In the genomic region with DNA sequence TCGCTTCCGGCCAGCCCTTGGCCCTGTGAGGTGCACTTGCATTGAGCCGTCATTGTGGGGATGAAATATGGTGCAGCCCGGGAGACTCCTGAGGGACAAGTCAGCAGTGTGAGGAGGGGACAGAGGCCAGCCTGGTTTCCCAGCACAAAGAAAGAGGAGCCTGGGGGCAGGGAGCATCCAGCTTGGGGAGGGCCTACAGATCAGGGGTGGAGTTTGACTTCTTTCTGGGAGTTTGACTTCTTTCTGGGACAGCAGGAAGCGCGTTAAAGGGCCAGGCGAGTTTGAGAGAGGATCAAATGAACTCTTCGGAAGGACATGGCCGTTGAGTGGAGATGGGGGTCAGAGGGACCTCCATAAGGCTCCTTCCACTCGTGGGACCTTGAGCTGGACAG, we compare ENCODE assay signal across 12 cellular contexts.
DNase-seq lines count a peak whose midpoint lies in the region; ATAC-seq, FAIRE-seq and TF ChIP-seq lines count a peak whose summit lies in the region.
"Had no signal": no experiment of that assay in that cellular context is flagged by ENCODE, and none has a peak within 500 bp of the region (broad histone marks: within the 10 kb centered on the region; RNA-seq: fewer than 3 reads in every experiment).

No MANE protein-coding gene starts in this region.

- ATAC-seq in K562 (peak; percentile 24), GM18861 (IDR thresholded peaks at IDR 0.05; ENCODE audit: unreplicated experiment) (no peak), GM21367 (IDR thresholded peaks at IDR 0.05; ENCODE audit: unreplicated experiment) (no peak)

- H3K4me1 ChIP-seq in ACC112 (ENCODE audit: control insufficient read depth, insufficient read depth, low read length, unreplicated experiment) (peaks cover 44% of the 10 kb centered on the region), K562 (replicated peaks in 1 of 2; ENCODE audit: control insufficient read depth in 2 of 2, insufficient read depth in 2 of 2, low read length in 2 of 2) (peaks cover 0 to 12% of the 10 kb centered on the region in 2 experiments; a peak in 2 of 5 replicates), left ventricle myocardium inferior (peaks cover 47% of the 10 kb centered on the region)

- in situ Hi-C loops in K562 (cut with MboI) = no loop called here

- H3K36me3 Mint-ChIP-seq in osteocyte (ENCODE audit: unreplicated experiment) = no peaks in the 10 kb centered on the region
- no peaks in the 10 kb centered on the region for H3K36me3 Mint-ChIP-seq in activated T-helper 1 cell treated with anti-CD3 and anti-CD28 coated beads, Interleukin-12 subunit alpha, Interleukin-12 subunit beta, Interleukin-2, Interleukin-4 antibody, amounts not matched to agents 30 ng/mL and 10 ng/mL and 1 ng/mL, durations not matched to agents 14 hours and 24 hours and 36 hours (ENCODE audit: low read depth)

- peaks cover 6% of the 10 kb centered on the region for H3K9me3 Mint-ChIP-seq in osteocyte (ENCODE audit: unreplicated experiment)
- no peaks in the 10 kb centered on the region for H3K9me3 Mint-ChIP-seq in activated T-helper 1 cell treated with anti-CD3 and anti-CD28 coated beads, Interleukin-12 subunit alpha, Interleukin-12 subunit beta, Interleukin-2, Interleukin-4 antibody, amounts not matched to agents 30 ng/mL and 10 ng/mL and 1 ng/mL, durations not matched to agents 14 hours and 24 hours and 36 hours

- peak overlapping the region; percentile 68 for H2AFZ ChIP-seq in ACC112 (ENCODE audit: low read length, unreplicated experiment)
- peak overlapping the region; percentile 80 for H2AFZ ChIP-seq in K562 (ENCODE audit: low read depth, low read length)

- BruUV-seq in K562 (replicated peaks; lab: Mats Ljungman, UMichigan) = no TSS peak

- intact Hi-C loops in K562 (cut with micrococcal nuclease) (loop anchor here (5.0 kb wide), 1 partner anchor 104 kb away; no protein-coding TSS in a partner anchor), left ventricle myocardium inferior (cut with micrococcal nuclease) (no loop called here)
- intact Hi-C loops in activated T-helper 1 cell treated with anti-CD3 and anti-CD28 coated beads, Interleukin-12 subunit alpha, Interleukin-12 subunit beta, Interleukin-2, Interleukin-4 antibody, amounts not matched to agents 30 ng/mL and 10 ng/mL and 1 ng/mL, durations not matched to agents 14 hours and 24 hours and 36 hours (cut with micrococcal nuclease) = no loop called here

- H3K9me3 ChIP-seq in K562 (replicated peaks; ENCODE audit: control insufficient read depth, insufficient read depth, low read depth, low read length) (no peaks in the 10 kb centered on the region), left ventricle myocardium inferior (replicated peaks) (no peaks in the 10 kb centered on the region)

- no peak overlapping the region for H3K4me3 ChIP-seq in ACC112 (ENCODE audit: low read depth, low read length)
- H3K4me3 ChIP-seq in K562 = no peak overlapping the region
- H3K4me3 ChIP-seq in left ventricle myocardium inferior = peak overlapping the region; percentile 18

- no peak for TF ChIP-seq EP300 in K562 (IDR thresholded peaks at IDR 0.05; ENCODE audit: low read length)

- H3K27me3 ChIP-seq in ACC112 (ENCODE audit: insufficient read depth, low read length) (no peaks in the 10 kb centered on the region), K562 (ENCODE audit: control insufficient read depth in 2 of 2, insufficient read depth in 2 of 2, low read length in 2 of 2) (no peaks in the 10 kb centered on the region), left ventricle myocardium inferior (ENCODE audit: low read depth) (no peaks in the 10 kb centered on the region)

- 52% methylated on average over 10 of the region's 10 CpGs for WGBS in K562 (ENCODE audit: insufficient coverage, low coverage, missing lambda C conversion rate)

- no peak overlapping the region for H3K4me2 ChIP-seq in K562 (ENCODE audit: insufficient read depth, low read length)

- no peak for DNase-seq in K562 (ENCODE audit: extremely low read depth in 1 of 4, low spot score in 3 of 4)
- DNase-seq in left ventricle myocardium inferior = peak; percentile 68
- DNase-seq in osteocyte (ENCODE audit: extremely low spot score, unreplicated experiment) = no peak
- no peak for DNase-seq in stimulated activated CD4-positive, alpha-beta T cell treated with anti-CD3 and anti-CD28 coated beads, Interleukin-12 subunit alpha, Interleukin-12 subunit beta, amount 100 ng/mL, for 4 hours
- no peak for DNase-seq in activated T-helper 1 cell treated with anti-CD3 and anti-CD28 coated beads, Interleukin-12 subunit alpha, Interleukin-12 subunit beta, Interleukin-2, Interleukin-4 antibody, amounts not matched to agents 30 ng/mL and 10 ng/mL and 1 ng/mL, durations not matched to agents 14 hours and 24 hours and 36 hours (ENCODE audit: low spot score)
- DNase-seq: activated T-cell treated with anti-CD3 and anti-CD28 coated beads for 4 hours; NCI-H524 treated with DMSO at 0.1 percent for 48 hours; stimulated activated CD4-positive, alpha-beta T cell treated with anti-CD3 and anti-CD28 coated beads, Interleukin-2, amount 100 ng/mL, for 24 hours had no signal

- no peak overlapping the region for H3K9ac ChIP-seq in K562 (ENCODE audit: insufficient read depth in 1 of 2, low read depth in 2 of 2, low read length in 2 of 2)

- TF ChIP-seq POLR2A in K562 (conservative IDR thresholded peaks at IDR 0.05) = no peak

- no peaks in the 10 kb centered on the region for H3K9me1 ChIP-seq in K562 (ENCODE audit: control insufficient read depth, insufficient read depth, low read length)

- H3K4me3 Mint-ChIP-seq in osteocyte (ENCODE audit: unreplicated experiment) = no peak overlapping the region
- H3K4me3 Mint-ChIP-seq in activated T-helper 1 cell treated with anti-CD3 and anti-CD28 coated beads, Interleukin-12 subunit alpha, Interleukin-12 subunit beta, Interleukin-2, Interleukin-4 antibody, amounts not matched to agents 30 ng/mL and 10 ng/mL and 1 ng/mL, durations not matched to agents 14 hours and 24 hours and 36 hours = no peak overlapping the region

- CTCF ChIA-PET in K562 (lab: Yijun Ruan, JAX; ENCODE audit: low intra/inter-chr PET ratio) = no interaction called here

- H3K4me1 Mint-ChIP-seq in osteocyte (ENCODE audit: unreplicated experiment) = peaks cover 68% of the 10 kb centered on the region
- peaks cover 5% of the 10 kb centered on the region for H3K4me1 Mint-ChIP-seq in activated T-helper 1 cell treated with anti-CD3 and anti-CD28 coated beads, Interleukin-12 subunit alpha, Interleukin-12 subunit beta, Interleukin-2, Interleukin-4 antibody, amounts not matched to agents 30 ng/mL and 10 ng/mL and 1 ng/mL, durations not matched to agents 14 hours and 24 hours and 36 hours (ENCODE audit: low read depth)

- H3K79me2 ChIP-seq in ACC112 (ENCODE audit: control insufficient read depth, insufficient read depth, low read length, unreplicated experiment) (no peaks in the 10 kb centered on the region), K562 (ENCODE audit: control insufficient read depth, insufficient read depth, low read length) (no peaks in the 10 kb centered on the region)

- no peaks in the 10 kb centered on the region for H4K20me1 ChIP-seq in K562 (replicated peaks; ENCODE audit: control insufficient read depth, insufficient read depth, low read length)

- TF ChIP-seq RAD21 in K562 (CRISPR knock-in tag; conservative IDR thresholded peaks at IDR 0.05 in 1 of 2, IDR thresholded peaks at IDR 0.05 in 1 of 2) = no peak

- TF ChIP-seq CTCF in K562 (IDR thresholded peaks at IDR 0.05 in 2 of 3, conservative IDR thresholded peaks at IDR 0.05 in 1 of 3; ENCODE audit: insufficient read depth in 2 of 3, low read depth in 1 of 3, low read length in 3 of 3) (no peak), left ventricle myocardium inferior (IDR thresholded peaks at IDR 0.05; ENCODE audit: borderline replicate concordance) (no peak), osteocyte (IDR thresholded peaks at IDR 0.05) (no peak)

- H3K27ac ChIP-seq in ACC112 (ENCODE audit: low read depth, low read length) = peak overlapping the region; percentile 71
- no peak overlapping the region for H3K27ac ChIP-seq in K562 (ENCODE audit: extremely low read depth, low read depth, low read length)
- H3K27ac ChIP-seq in left ventricle myocardium inferior (replicated peaks) = peak overlapping the region; percentile 86

- H3K27me3 Mint-ChIP-seq in osteocyte (ENCODE audit: unreplicated experiment) = no peaks in the 10 kb centered on the region
- H3K27me3 Mint-ChIP-seq in activated T-helper 1 cell treated with anti-CD3 and anti-CD28 coated beads, Interleukin-12 subunit alpha, Interleukin-12 subunit beta, Interleukin-2, Interleukin-4 antibody, amounts not matched to agents 30 ng/mL and 10 ng/mL and 1 ng/mL, durations not matched to agents 14 hours and 24 hours and 36 hours (ENCODE audit: insufficient read depth) = no peaks in the 10 kb centered on the region

- FAIRE-seq in K562 (lab: Jason Lieb, UNC) = no peak
- FAIRE-seq: islet of Langerhans had no signal

- peak overlapping the region; percentile 94 for H3K27ac Mint-ChIP-seq in osteocyte (ENCODE audit: unreplicated experiment)
- no peak overlapping the region for H3K27ac Mint-ChIP-seq in activated T-helper 1 cell treated with anti-CD3 and anti-CD28 coated beads, Interleukin-12 subunit alpha, Interleukin-12 subunit beta, Interleukin-2, Interleukin-4 antibody, amounts not matched to agents 30 ng/mL and 10 ng/mL and 1 ng/mL, durations not matched to agents 14 hours and 24 hours and 36 hours

- POLR2A ChIA-PET in K562 (lab: Yijun Ruan, JAX) = interaction anchor here (0.6 to 1.2 kb wide), 3 partner anchors 10 to 167 kb away, joined by 3 to 5 read pairs (median 3); no protein-coding TSS in a partner anchor

- H3K36me3 ChIP-seq in ACC112 (ENCODE audit: insufficient read depth, low read length) = no peaks in the 10 kb centered on the region
- H3K36me3 ChIP-seq in K562 (ENCODE audit: control insufficient read depth, insufficient read depth, low read length) = no peaks in the 10 kb centered on the region
- no peaks in the 10 kb centered on the region for H3K36me3 ChIP-seq in left ventricle myocardium inferior

TF ChIP-seq in K562, 482 proteins besides CTCF, POLR2A, EP300 and RAD21 (continues in another document):
- no peak for TF ChIP-seq NFE2 (IDR thresholded peaks at IDR 0.05; ENCODE audit: low read depth)
- no peak for TF ChIP-seq SPI1 (IDR thresholded peaks at IDR 0.05; ENCODE audit: borderline replicate concordance, low read depth, low read length)
- no peak for TF ChIP-seq COPS2 (conservative IDR thresholded peaks at IDR 0.05)
- TF ChIP-seq PTTG1 (tag; IDR thresholded peaks at IDR 0.05; ENCODE audit: low read depth) = no peak
- TF ChIP-seq ZZZ3 (IDR thresholded peaks at IDR 0.05) = no peak
